1 cellular context compared by ENCODE assay signal in genomic region chr17:43042025-43042424, GRCh38.
A peak's percentile ranks its signal among the peaks of the same experiment; 100 is the strongest.
TF ChIP-seq lines count a peak whose summit lies in the region.

No MANE protein-coding gene starts in this region.

TF ChIP-seq in SK-N-SH, 30 proteins besides CTCF, POLR2A, EP300 and RAD21:
- TF ChIP-seq ZBTB33 (IDR thresholded peaks at IDR 0.05; ENCODE audit: borderline replicate concordance, low read depth) (no peak), GATA2 (CRISPR knock-in tag; IDR thresholded peaks at IDR 0.05) (peak; percentile 40)
